In genomic region chr19:38583985-38584305, GRCh38 we compare ENCODE assay signal across 18 cellular contexts.
DNase-seq lines count a peak whose midpoint lies in the region; ATAC-seq, FAIRE-seq and TF ChIP-seq lines count a peak whose summit lies in the region.
"Had no signal": no experiment of that assay in that cellular context is flagged by ENCODE, and none has a peak within 500 bp of the region (broad histone marks: within the 10 kb centered on the region; RNA-seq: fewer than 3 reads in every experiment).

No MANE protein-coding gene starts in this region.

- H3K9me3 Mint-ChIP-seq in T-helper 1 cell treated with Interleukin-12 subunit alpha and Interleukin-12 subunit beta and Interleukin-4 antibody, amounts not matched to agents 30 μg/mL and 1 μg/mL, for 36 hours = no peaks in the 10 kb centered on the region
- no peaks in the 10 kb centered on the region for H3K9me3 Mint-ChIP-seq in central memory CD8-positive, alpha-beta T cell
- H3K9me3 Mint-ChIP-seq: HFFc6 had no signal

- H3K9me2 ChIP-seq in DOHH2 (replicated peaks; ENCODE audit: control insufficient read depth, low read length) = no peaks in the 10 kb centered on the region
- no peaks in the 10 kb centered on the region for H3K9me2 ChIP-seq in MM.1S (replicated peaks; ENCODE audit: insufficient read depth, low read length)

- H3K4me2 ChIP-seq in DOHH2 (ENCODE audit: low read length) (peak overlapping the region; percentile 36; the same call in 1 of the 2 replicates), MM.1S (ENCODE audit: low read depth, low read length) (peak overlapping the region; percentile 18)

- TF ChIP-seq CTCF in DOHH2 (IDR thresholded peaks at IDR 0.05; ENCODE audit: low read depth, low read length, poor library complexity, severe bottlenecking) = no peak
- no peak for TF ChIP-seq CTCF in MM.1S (IDR thresholded peaks at IDR 0.05; ENCODE audit: low read length)

- H3K9ac ChIP-seq in MM.1S (ENCODE audit: low read length) = no peak overlapping the region

- H3K4me1 ChIP-seq in DOHH2 (ENCODE audit: control insufficient read depth, low read length) = peaks cover 11% of the 10 kb centered on the region
- peaks cover 5% of the 10 kb centered on the region for H3K4me1 ChIP-seq in MM.1S (ENCODE audit: low read length)

- H3K27ac ChIP-seq in DOHH2 (ENCODE audit: low read depth, low read length) (no peak overlapping the region), MM.1S (ENCODE audit: low read length) (peak overlapping the region; percentile 22; the same call in 1 of the 2 replicates)
- H3K27ac ChIP-seq: 22Rv1, C4-2B had no signal

- H3K4me1 Mint-ChIP-seq in T-helper 1 cell treated with Interleukin-12 subunit alpha and Interleukin-12 subunit beta and Interleukin-4 antibody, amounts not matched to agents 30 μg/mL and 1 μg/mL, for 36 hours (ENCODE audit: low read depth) = peaks cover 11% of the 10 kb centered on the region
- peaks cover 16% of the 10 kb centered on the region for H3K4me1 Mint-ChIP-seq in central memory CD8-positive, alpha-beta T cell

- peak overlapping the region; percentile 16 for H3K27ac Mint-ChIP-seq in T-helper 1 cell treated with Interleukin-12 subunit alpha and Interleukin-12 subunit beta and Interleukin-4 antibody, amounts not matched to agents 30 μg/mL and 1 μg/mL, for 36 hours
- peak overlapping the region; percentile 1 for H3K27ac Mint-ChIP-seq in central memory CD8-positive, alpha-beta T cell (ENCODE audit: low read depth)
- H3K27ac Mint-ChIP-seq: HFFc6 had no signal

- peaks cover 11% of the 10 kb centered on the region for H3K36me3 Mint-ChIP-seq in T-helper 1 cell treated with Interleukin-12 subunit alpha and Interleukin-12 subunit beta and Interleukin-4 antibody, amounts not matched to agents 30 μg/mL and 1 μg/mL, for 36 hours (ENCODE audit: low read depth)
- peaks cover 12% of the 10 kb centered on the region for H3K36me3 Mint-ChIP-seq in central memory CD8-positive, alpha-beta T cell (ENCODE audit: insufficient read depth)

- H3K27me3 ChIP-seq in DOHH2 (ENCODE audit: control insufficient read depth, low read length) = no peaks in the 10 kb centered on the region
- H3K27me3 ChIP-seq in MM.1S (replicated peaks; ENCODE audit: insufficient read depth, low read length) = 0 out of 2 replicates have a peak, but pooled peaks cover 16% of the 10 kb centered on the region

- H3K9me3 ChIP-seq in DOHH2 (ENCODE audit: control insufficient read depth, insufficient read depth, low read length) (no peaks in the 10 kb centered on the region), MM.1S (replicated peaks; ENCODE audit: insufficient read depth, low read length) (no peaks in the 10 kb centered on the region)

- 0 out of 2 replicates have a peak overlapping the region, but pooled peaks have one; percentile 1 for H2AFZ ChIP-seq in MM.1S (ENCODE audit: low read length)

- ATAC-seq in central memory CD8-positive, alpha-beta T cell (replicated peaks; ENCODE audit: extremely low read depth, poor library complexity, severe bottlenecking) = no peak
- ATAC-seq in GM21576 (IDR thresholded peaks at IDR 0.05; ENCODE audit: unreplicated experiment) = no peak

- H3F3A ChIP-seq in DOHH2 (ENCODE audit: control insufficient read depth, insufficient read depth) = no peaks in the 10 kb centered on the region; the same call in 1 of the 2 replicates
- H3F3A ChIP-seq in MM.1S (ENCODE audit: insufficient read depth, low read length) = peaks cover 7% of the 10 kb centered on the region

- FAIRE-seq in GM19239 (lab: Jason Lieb, UNC) = no peak

- H3K36me3 ChIP-seq in DOHH2 (ENCODE audit: control insufficient read depth, low read length) = peaks cover 5% of the 10 kb centered on the region
- H3K36me3 ChIP-seq in MM.1S (replicated peaks; ENCODE audit: insufficient read depth, low read length) = no peaks in the 10 kb centered on the region

- H3K4me3 ChIP-seq in DOHH2 (ENCODE audit: low read length) (no peak overlapping the region), MM.1S (ENCODE audit: low read length) (no peak overlapping the region)

- no peaks in the 10 kb centered on the region for H3K27me3 Mint-ChIP-seq in T-helper 1 cell treated with Interleukin-12 subunit alpha and Interleukin-12 subunit beta and Interleukin-4 antibody, amounts not matched to agents 30 μg/mL and 1 μg/mL, for 36 hours (ENCODE audit: low read depth)
- H3K27me3 Mint-ChIP-seq in central memory CD8-positive, alpha-beta T cell = no peaks in the 10 kb centered on the region

- DNase-seq in T-helper 1 cell = no peak
- no peak for DNase-seq in MM.1S
- no peak for DNase-seq in central memory CD8-positive, alpha-beta T cell (ENCODE audit: low spot score in 2 of 2)
- DNase-seq in NCI-H446 treated with DMSO at 0.1 percent for 48 hours (lab: John Stamatoyannopoulos, UW) = no peak
- no peak for DNase-seq in GM19239 (ENCODE audit: insufficient read length, low spot score)
- DNase-seq: COR-L47, GOT3, HFFc6, Kasumi-1, NCI-H187 treated with DMSO at 0.1 percent for 48 hours, NCI-H2171 treated with DMSO at 0.1 percent for 48 hours, NCI-H510A, NCI-H82 had no signal

- H3K79me2 ChIP-seq in DOHH2 (ENCODE audit: control insufficient read depth, low read length) = no peaks in the 10 kb centered on the region
- H3K79me2 ChIP-seq in MM.1S (ENCODE audit: low read length) = no peaks in the 10 kb centered on the region

- H4K20me1 ChIP-seq in DOHH2 (ENCODE audit: control insufficient read depth, insufficient read depth, low read depth, low read length) (no peaks in the 10 kb centered on the region), MM.1S (ENCODE audit: insufficient read depth, low read length) (no peaks in the 10 kb centered on the region)

- H3K4me3 Mint-ChIP-seq in T-helper 1 cell treated with Interleukin-12 subunit alpha and Interleukin-12 subunit beta and Interleukin-4 antibody, amounts not matched to agents 30 μg/mL and 1 μg/mL, for 36 hours = no peak overlapping the region
- H3K4me3 Mint-ChIP-seq in central memory CD8-positive, alpha-beta T cell = no peak overlapping the region
- H3K4me3 Mint-ChIP-seq: HFFc6 had no signal
